ENCODE assay signal across 8 cellular contexts in the genomic region with DNA sequence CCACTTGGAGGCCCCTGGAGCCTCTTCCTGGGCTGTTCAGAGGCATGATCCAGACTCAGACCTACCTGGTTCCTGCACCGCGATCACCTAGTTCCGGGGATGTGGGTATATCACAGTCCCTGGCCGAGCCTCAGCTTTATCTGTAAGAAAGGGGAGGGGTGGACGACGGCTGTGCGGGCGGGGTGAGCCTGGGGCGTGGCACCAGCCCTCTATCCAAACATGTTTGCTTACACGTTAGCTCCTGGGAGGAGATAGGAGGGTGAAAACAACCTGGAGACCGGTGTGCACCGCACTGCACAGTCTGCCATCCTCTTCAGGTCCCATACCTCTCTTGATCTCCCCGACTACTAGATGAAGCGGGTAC. TPM values are rescaled to one million over a fixed set of nuclear protein-coding genes. Genes with fewer than 3 reads are reported as not detected.
A peak's percentile ranks its signal among the peaks of the same experiment; 100 is the strongest.
DNase-seq lines count a peak whose midpoint lies in the region; ATAC-seq, FAIRE-seq and TF ChIP-seq lines count a peak whose summit lies in the region.

No MANE protein-coding gene starts in this region.

- peaks cover 5% of the 10 kb centered on the region; the same call in 1 of the 2 replicates for H3K36me3 Mint-ChIP-seq in HFFc6 (ENCODE audit: low read depth)

- H3K4me1 ChIP-seq in heart right ventricle (peaks cover 0 to 57% (median 33%) of the 10 kb centered on the region in 9 donors), small intestine (ENCODE audit: control insufficient read depth in 2 of 2, insufficient read depth in 1 of 2, low read depth in 1 of 2, low read length in 1 of 2) (peaks cover 0 to 6% of the 10 kb centered on the region in 2 donors)

- H3K4me3 ChIP-seq in WERI-Rb-1 (ENCODE audit: low read depth, low read length) (peak overlapping the region; percentile 67; the same call in 1 of the 2 replicates), heart right ventricle (peak overlapping the region; percentile 41 to 77 (median 68)), small intestine (ENCODE audit: low read depth in 1 of 2, low read length in 2 of 2) (peak overlapping the region in 1 of 2 donors; percentile 69)

- H3K9me3 ChIP-seq in WERI-Rb-1 (ENCODE audit: severe bottlenecking) = no peaks in the 10 kb centered on the region
- no peaks in the 10 kb centered on the region for H3K9me3 ChIP-seq in heart right ventricle
- no peaks in the 10 kb centered on the region for H3K9me3 ChIP-seq in small intestine (ENCODE audit: control insufficient read depth, low read depth)

- H3K27ac ChIP-seq in WERI-Rb-1 (no peak overlapping the region), heart right ventricle (peak overlapping the region; percentile 89 to 97 (median 94)), small intestine (ENCODE audit: low read depth in 1 of 2, low read length in 1 of 2) (peak overlapping the region; percentile 95 to 98)

- WGBS in heart right ventricle, 2 donors = 50 to 62% methylated on average over 14 of the region's 14 CpGs
- WGBS in small intestine, 3 donors = 14 to 63% (median 28%) methylated on average over 14 of the region's 14 CpGs

- H3K27me3 Mint-ChIP-seq in HFFc6 (ENCODE audit: insufficient read depth) = peaks cover 4% of the 10 kb centered on the region

- peaks cover 6% of the 10 kb centered on the region for H3K36me3 ChIP-seq in WERI-Rb-1
- H3K36me3 ChIP-seq in heart right ventricle = peaks cover 0 to 19% (median 6%) of the 10 kb centered on the region in 9 donors
- peaks cover 0 to 6% of the 10 kb centered on the region in 2 donors for H3K36me3 ChIP-seq in small intestine (ENCODE audit: control insufficient read depth in 2 of 2, insufficient read depth in 2 of 2, low read length in 2 of 2)

- DNase-seq in HFFc6 = no peak
- no peak for DNase-seq in WERI-Rb-1
- peak; percentile 50 to 52 for DNase-seq in heart right ventricle
- DNase-seq in small intestine = peak; percentile 92
- no peak for DNase-seq in NCI-H345 treated with DMSO at 0.1 percent for 48 hours (lab: John Stamatoyannopoulos, UW; ENCODE audit: unreplicated experiment)
- no peak for DNase-seq in MV-4-11 (lab: John Stamatoyannopoulos, UW)
- no peak for DNase-seq in AG20443 (ENCODE audit: low spot score)

- H3K27me3 ChIP-seq in WERI-Rb-1 (ENCODE audit: insufficient read depth, low read depth, severe bottlenecking) = no peaks in the 10 kb centered on the region
- no peaks in the 10 kb centered on the region for H3K27me3 ChIP-seq in heart right ventricle
- no peaks in the 10 kb centered on the region for H3K27me3 ChIP-seq in small intestine (ENCODE audit: control insufficient read depth in 2 of 2, insufficient read depth in 2 of 2, low read length in 2 of 2)

- TF ChIP-seq CTCF in HFFc6 (IDR thresholded peaks at IDR 0.05) (no peak), WERI-Rb-1 (IDR thresholded peaks at IDR 0.05; ENCODE audit: low read depth, low read length) (no peak), heart right ventricle (IDR thresholded peaks at IDR 0.05) (no peak)

- no peak for FAIRE-seq in small intestine (lab: Jason Lieb, UNC)

- no peaks in the 10 kb centered on the region for H3K4me1 Mint-ChIP-seq in HFFc6 (ENCODE audit: low read depth)

- no peaks in the 10 kb centered on the region for H3K9me3 Mint-ChIP-seq in HFFc6

- intact Hi-C loops in heart right ventricle (cut with DNase I) = no loop called here

- ATAC-seq in heart right ventricle = peak in 6 of 8 donors; percentile 19 to 41 (median 32)
- no peak for ATAC-seq in activated CD4-positive, CD25-positive, alpha-beta regulatory T cell treated with anti-CD3 and anti-CD28 coated beads, Interleukin-2, amount 50 U/mL, for 24 hours

- H3K4me3 Mint-ChIP-seq in HFFc6 = peak overlapping the region; percentile 76

- peak overlapping the region; percentile 71 for H3K27ac Mint-ChIP-seq in HFFc6

RNA-seq across cellular contexts. Expression of a gene that starts 1.2 kb away (rescaled TPM):
- 10 to 100 TPM; 13.4 to 18.0 (median 15.6) TPM for total RNA-seq in HFFc6 (2021; fragmentation: NEBNext Ultra II Directional; extraction: Animal tissue kit (Norgen Biotek cat#: 25700))
- 100 to 1,000 TPM in 8 of 10 donors, 10 to 100 TPM in 2; 94.4 to 264 (median 124) TPM for total RNA-seq in heart right ventricle
- 100 to 1,000 TPM; 102 to 117 TPM for polyA plus RNA-seq in heart right ventricle
- 10 to 100 TPM; 21.2 to 88.4 (median 54.6) TPM for polyA plus RNA-seq in small intestine

Comparison
In these comparisons a context has a peak if more than half of its experiments do, and no peak if none do; other contexts are left out.
1. DNase-seq: peak in heart right ventricle (2 of 2) and small intestine (single experiment); none in HFFc6 (single experiment), WERI-Rb-1 (single experiment), NCI-H345 treated with DMSO at 0.1 percent for 48 hours (single experiment), MV-4-11 (single experiment) and AG20443 (single experiment).
2. ATAC-seq: peak in heart right ventricle (6 of 8); none in activated CD4-positive, CD25-positive, alpha-beta regulatory T cell treated with anti-CD3 and anti-CD28 coated beads, Interleukin-2, amount 50 U/mL, for 24 hours (0 of 2).
3. RNA of a gene that starts 1.2 kb away (total RNA-seq): 94.4 to 264 TPM in heart right ventricle; 13.4 to 18.0 TPM in HFFc6; every median in the first group is over 4 times any median in the second.